Comparison of ENCODE assay signal across 1 cellular context in genomic region chr15:101161656-101162055, GRCh38.
TF ChIP-seq lines count a peak whose summit lies in the region.

No MANE protein-coding gene starts in this region.

TF ChIP-seq in GM23338, 12 proteins besides CTCF, POLR2A, EP300 and RAD21:
- TF ChIP-seq ZNF462 (CRISPR knock-in tag; IDR thresholded peaks at IDR 0.05) = no peak
- TF ChIP-seq ZNF114 (CRISPR knock-in tag; IDR thresholded peaks at IDR 0.05) = no peak
- TF ChIP-seq EZH2phosphoT487 (IDR thresholded peaks at IDR 0.05; ENCODE audit: unreplicated experiment) = no peak
- TF ChIP-seq STAT1 (IDR thresholded peaks at IDR 0.05; ENCODE audit: unreplicated experiment) = no peak
- no peak for TF ChIP-seq EZH2 (IDR thresholded peaks at IDR 0.05; ENCODE audit: low read depth, unreplicated experiment)
- TF ChIP-seq REST (IDR thresholded peaks at IDR 0.05; ENCODE audit: unreplicated experiment) = no peak
- no peak for TF ChIP-seq ETS1 (IDR thresholded peaks at IDR 0.05)
- TF ChIP-seq NANOG (IDR thresholded peaks at IDR 0.05; ENCODE audit: borderline replicate concordance) = no peak
- no peak for TF ChIP-seq JUNB (IDR thresholded peaks at IDR 0.05; ENCODE audit: unreplicated experiment)
- TF ChIP-seq CREB1 (CRISPR knock-in tag; IDR thresholded peaks at IDR 0.05; ENCODE audit: low read depth) = no peak
- TF ChIP-seq POLR2AphosphoS5 (IDR thresholded peaks at IDR 0.05; ENCODE audit: low read depth) = no peak
- TF ChIP-seq ZNF331 (CRISPR knock-in tag; IDR thresholded peaks at IDR 0.05; ENCODE audit: low read depth) = no peak
